ENCODE assay signal across 8 cellular contexts in genomic region chr10:124916098-124916584, GRCh38. TPM values are rescaled to one million over a fixed set of nuclear protein-coding genes. Genes with fewer than 3 reads are reported as not detected.
DNase-seq lines count a peak whose midpoint lies in the region; ATAC-seq and TF ChIP-seq lines count a peak whose summit lies in the region.

No MANE protein-coding gene starts in this region.

- CTCF ChIA-PET in HEK293 (lab: Yijun Ruan, JAX): no interaction called here

- H3K4me1 ChIP-seq in HEK293 (ENCODE audit: control insufficient read depth, insufficient read depth, low read length): no peaks in the 10 kb centered on the region; the same call in 1 of the 2 replicates
- H3K4me1 ChIP-seq in neuron (ENCODE audit: insufficient read depth, low read length): peaks cover 19% of the 10 kb centered on the region

- no peaks in the 10 kb centered on the region for H3K9me3 ChIP-seq in HEK293 (ENCODE audit: control insufficient read depth, insufficient read depth, low read depth, low read length)
- H3K9me3 ChIP-seq in SK-N-MC (ENCODE audit: low read depth, low read length): no peaks in the 10 kb centered on the region
- no peaks in the 10 kb centered on the region for H3K9me3 ChIP-seq in neuron (ENCODE audit: low read length)

- H3K4me3 ChIP-seq in HEK293 (ENCODE audit: low read depth, low read length): peak overlapping the region; percentile 83
- H3K4me3 ChIP-seq in SK-N-MC: peak overlapping the region; percentile 87
- peak overlapping the region; percentile 95 for H3K4me3 ChIP-seq in neuron (ENCODE audit: low read length)

- ATAC-seq in esophagus mucosa (peak; percentile 14), GM21737 (IDR thresholded peaks at IDR 0.05; ENCODE audit: unreplicated experiment) (no peak)

- H3K27ac ChIP-seq in HEK293 (ENCODE audit: extremely low read depth, low read depth, low read length): peak overlapping the region; percentile 33; the same call in 1 of the 2 replicates
- peak overlapping the region; percentile 68; the same call in 1 of the 2 replicates for H3K27ac ChIP-seq in SK-N-MC

- peak; percentile 27 for DNase-seq in DMS53 treated with DMSO at 0.1 percent for 48 hours (lab: John Stamatoyannopoulos, UW; ENCODE audit: unreplicated experiment)
- DNase-seq in SK-N-MC (ENCODE audit: low read depth, low spot score): no peak
- no peak for DNase-seq in inferior parietal cortex (ENCODE audit: extremely low spot score)
- no peak for DNase-seq in activated CD8-positive, alpha-beta memory T cell treated with anti-CD3 and anti-CD28 coated beads, Interleukin-2, amount 50 U/mL, for 48 hours

- POLR2A ChIA-PET in HEK293 (lab: Yijun Ruan, JAX): interaction anchor here (0.6 to 2.1 kb wide), 9 partner anchors 10 to 497 kb away, joined by 3 to 7 read pairs (median 4); partner anchors contain the start of genes ABRAXAS2 and EEF1AKMT2

- peak overlapping the region; percentile 95 for H3K9ac ChIP-seq in SK-N-MC (ENCODE audit: insufficient read length)

- peak overlapping the region; percentile 82 for H2AFZ ChIP-seq in neuron (ENCODE audit: low read depth, low read length)

- H3K36me3 ChIP-seq in HEK293 (ENCODE audit: control insufficient read depth in 2 of 2, insufficient read depth in 1 of 2, low read length in 2 of 2) (no peaks in the 10 kb centered on the region; a peak in 1 of 3 replicates), SK-N-MC (ENCODE audit: insufficient read depth, low read length) (no peaks in the 10 kb centered on the region), neuron (ENCODE audit: insufficient read depth, low read length) (no peaks in the 10 kb centered on the region)

- no peak for TF ChIP-seq CTCF in HEK293 (tag by site-specific recombination; IDR thresholded peaks at IDR 0.05)

- H3K27me3 ChIP-seq in neuron (ENCODE audit: insufficient read depth, low read length): no peaks in the 10 kb centered on the region

TF ChIP-seq in HEK293, 187 proteins besides CTCF, POLR2A, EP300 and RAD21:
- TF ChIP-seq ZNF335 (tag by site-specific recombination; conservative IDR thresholded peaks at IDR 0.05) (peak; percentile 51; the same call in 1 of the 2 replicates), KLF8 (tag by site-specific recombination; IDR thresholded peaks at IDR 0.05) (no peak), ZNF146 (tag by site-specific recombination; IDR thresholded peaks at IDR 0.05) (no peak), HIC1 (tag by site-specific recombination; IDR thresholded peaks at IDR 0.05) (no peak), ZNF449 (tag by site-specific recombination; IDR thresholded peaks at IDR 0.05) (0 out of 2 replicates have a peak, but pooled peaks have one; percentile 1), YY2 (tag by site-specific recombination; IDR thresholded peaks at IDR 0.05) (no peak), REPIN1 (tag by site-specific recombination; IDR thresholded peaks at IDR 0.05; ENCODE audit: low read depth) (no peak)

RNA-seq across cellular contexts. Expression of gene ZRANB1, which starts 25.8 kb away (rescaled TPM):
- total RNA-seq in esophagus mucosa: 14.2 TPM
